30 cellular contexts compared by ENCODE assay signal in the genomic region with DNA sequence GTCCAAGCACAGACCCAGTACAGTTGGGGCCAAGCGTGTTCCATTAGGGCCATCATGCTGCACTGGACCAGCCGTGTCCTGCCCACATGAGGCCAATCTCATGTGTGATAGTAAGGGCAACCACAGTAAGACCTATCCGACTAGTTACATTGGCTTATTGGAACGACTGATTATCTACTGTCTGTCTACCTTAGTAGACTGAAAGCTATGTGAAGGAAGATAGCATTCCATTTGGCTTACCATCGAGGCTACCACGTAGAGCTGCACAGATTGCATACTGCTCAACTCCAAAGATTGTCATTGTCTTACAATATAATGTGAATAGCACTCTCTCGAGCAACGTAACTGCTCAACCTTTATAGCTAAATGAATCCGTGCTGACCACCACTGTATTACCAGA. TPM values are rescaled to one million over a fixed set of nuclear protein-coding genes. Genes with fewer than 3 reads are reported as not detected.
DNase-seq lines count a peak whose midpoint lies in the region; ATAC-seq, FAIRE-seq and TF ChIP-seq lines count a peak whose summit lies in the region.
"Had no signal": no experiment of that assay in that cellular context is flagged by ENCODE, and none has a peak within 500 bp of the region (broad histone marks: within the 10 kb centered on the region; RNA-seq: fewer than 3 reads in every experiment).

No MANE protein-coding gene starts in this region.

- no peak overlapping the region for H3K14ac ChIP-seq in trophoblast cell (ENCODE audit: low read length)

- intact Hi-C loops in transverse colon (cut with DNase I; ENCODE audit: low total_unique reads), result no loop called here

- H3K4me2 ChIP-seq in trophoblast cell (ENCODE audit: low read length), result no peak overlapping the region
- H3K4me2 ChIP-seq: BLaER1 had no signal

- H3K27ac Mint-ChIP-seq in T-helper 17 cell, result no peak overlapping the region
- H3K27ac Mint-ChIP-seq: CD14-positive monocyte; CD4-positive, alpha-beta memory T cell; CD4-positive, CD25-positive, alpha-beta regulatory T cell; CD8-positive, alpha-beta memory T cell had no signal

- H3K36me3 Mint-ChIP-seq in T-helper 17 cell (ENCODE audit: low read depth), result no peaks in the 10 kb centered on the region
- H3K36me3 Mint-ChIP-seq: CD14-positive monocyte; CD4-positive, alpha-beta memory T cell; CD8-positive, alpha-beta memory T cell had no signal

- H4K12ac ChIP-seq in trophoblast cell (ENCODE audit: low read depth, low read length), result no peak overlapping the region

- no peak overlapping the region for H3K9ac ChIP-seq in trophoblast cell (ENCODE audit: low read length)
- H3K9ac ChIP-seq: BLaER1 had no signal

- H2AK5ac ChIP-seq in trophoblast cell (ENCODE audit: low read length), result no peak overlapping the region

- H3K79me2 ChIP-seq in trophoblast cell (ENCODE audit: control insufficient read depth, insufficient read depth, low read length, poor library complexity), result no peaks in the 10 kb centered on the region

- peaks cover 5% of the 10 kb centered on the region for H3K4me1 Mint-ChIP-seq in T-helper 17 cell
- H3K4me1 Mint-ChIP-seq: CD4-positive, CD25-positive, alpha-beta regulatory T cell; CD8-positive, alpha-beta memory T cell had no signal

- H2AFZ ChIP-seq in trophoblast cell (ENCODE audit: insufficient read depth, low read length, poor library complexity), result no peak overlapping the region

- WGBS in trophoblast cell (ENCODE audit: extremely low coverage, insufficient coverage, insufficient read length), result no CpG with 5 or more reads among the region's 9 CpGs
- 88 to 89% methylated on average over 5 to 9 of the region's 9 CpGs for WGBS in transverse colon (ENCODE audit: low coverage in 1 of 2), 2 donors

- H3K27me3 ChIP-seq in bronchial epithelial cell (ENCODE audit: control insufficient read depth, insufficient read depth, low read length) (no peaks in the 10 kb centered on the region), trophoblast cell (ENCODE audit: insufficient read depth, low read length) (no peaks in the 10 kb centered on the region), transverse colon (peaks cover 3% of the 10 kb centered on the region)
- H3K27me3 ChIP-seq: BE2C, BLaER1 had no signal

- no peaks in the 10 kb centered on the region for H3K4me1 ChIP-seq in trophoblast cell (ENCODE audit: control insufficient read depth in 1 of 2, insufficient read depth in 2 of 2, low read length in 2 of 2)
- H3K4me1 ChIP-seq in transverse colon, result no peaks in the 10 kb centered on the region
- H3K4me1 ChIP-seq: BE2C, BLaER1 had no signal

- H3K27ac ChIP-seq in trophoblast cell (ENCODE audit: low read depth, low read length) (no peak overlapping the region), transverse colon (no peak overlapping the region)
- H3K27ac ChIP-seq: BLaER1 had no signal

- peaks cover 58% of the 10 kb centered on the region for H3K27me3 Mint-ChIP-seq in T-helper 17 cell

- H3K4me3 Mint-ChIP-seq in T-helper 17 cell, result no peak overlapping the region
- H3K4me3 Mint-ChIP-seq: CD14-positive monocyte; CD4-positive, alpha-beta memory T cell; CD4-positive, CD25-positive, alpha-beta regulatory T cell; CD8-positive, alpha-beta memory T cell had no signal

- H4K8ac ChIP-seq in trophoblast cell (ENCODE audit: low read depth, low read length), result no peak overlapping the region

- in situ Hi-C loops in GM13976 (cut with MboI; ENCODE audit: low sequenced_read_pairs, unreplicated experiment), result loop anchor here (25.0 kb wide), 1 partner anchor 350 kb away; no protein-coding TSS in a partner anchor
- in situ Hi-C loops in transverse colon (cut with MboI; ENCODE audit: low pct_ligation_motif_present in 1 of 4, low pct_unique_long_range_greater_than_20kb in 1 of 4, low sequenced_read_pairs in 3 of 4), result loop anchor here in 1 of 4 donors (25.0 kb wide), 2 partner anchors 350 to 500 kb away; no protein-coding TSS in a partner anchor

- H3K4me3 ChIP-seq in bronchial epithelial cell (ENCODE audit: low read depth, low read length), result no peak overlapping the region
- no peak overlapping the region for H3K4me3 ChIP-seq in trophoblast cell (ENCODE audit: low read depth, low read length)
- no peak overlapping the region for H3K4me3 ChIP-seq in transverse colon
- H3K4me3 ChIP-seq: BLaER1, GM12878 had no signal

- ATAC-seq in T-helper 17 cell, result no peak

- no peak overlapping the region for H3K4ac ChIP-seq in trophoblast cell (ENCODE audit: low read depth, low read length)

- H2BK5ac ChIP-seq in trophoblast cell (ENCODE audit: low read depth, low read length, poor library complexity), result no peak overlapping the region

- H4K91ac ChIP-seq in trophoblast cell (ENCODE audit: low read depth, low read length), result no peak overlapping the region

- H3K23ac ChIP-seq in trophoblast cell (ENCODE audit: low read length), result no peak overlapping the region

- peak; percentile 68 for FAIRE-seq in bronchial epithelial cell (lab: Jason Lieb, UNC)
- peak; percentile 52 for FAIRE-seq in urothelium cell line (lab: Jason Lieb, UNC)
- FAIRE-seq: A204.1, GM12878, GM12892, GM19239 had no signal

- no peak for TF ChIP-seq EP300 in transverse colon (IDR thresholded peaks at IDR 0.05; ENCODE audit: low read depth)

- TF ChIP-seq CTCF in bronchial epithelial cell (IDR thresholded peaks at IDR 0.05; ENCODE audit: insufficient read depth, low read length, severe bottlenecking) (no peak), GM13976 (IDR thresholded peaks at IDR 0.05; ENCODE audit: borderline replicate concordance, control extremely low read depth, extremely low read depth, insufficient read depth, missing control alignments) (no peak), transverse colon (IDR thresholded peaks at IDR 0.05) (no peak), GM20000 (IDR thresholded peaks at IDR 0.05; ENCODE audit: extremely low read depth, missing control alignments) (no peak)

- no peak overlapping the region for H2BK120ac ChIP-seq in trophoblast cell (ENCODE audit: insufficient read depth, low read length, poor library complexity)

- no peak for TF ChIP-seq POLR2A in transverse colon (IDR thresholded peaks at IDR 0.05)

- DNase-seq in bronchial epithelial cell (ENCODE audit: low read depth) (no peak), trophoblast cell (peak; percentile 74 to 90), urothelium cell line (ENCODE audit: low spot score) (no peak), GM13976 (ENCODE audit: low spot score) (no peak), T-helper 17 cell (no peak), transverse colon (no peak), GM20000 (ENCODE audit: low spot score) (no peak)
- DNase-seq: 8988T; ACHN; BE2C; C1 segment of cervical spinal cord; CD4-positive, alpha-beta memory T cell; CD4-positive, CD25-positive, alpha-beta regulatory T cell; CD8-positive, alpha-beta memory T cell; COR-L47; DMS 273 treated with DMSO at 0.1 percent for 48 hours; DMS153; DMS53; DMS79; DND-41; EL; GDM1 had no signal

- H3K18ac ChIP-seq in trophoblast cell (ENCODE audit: low read length), result no peak overlapping the region

- H3K36me3 ChIP-seq in bronchial epithelial cell (ENCODE audit: control insufficient read depth, insufficient read depth, low read length) (no peaks in the 10 kb centered on the region), trophoblast cell (ENCODE audit: control insufficient read depth in 1 of 2, insufficient read depth in 2 of 2, low read length in 2 of 2) (no peaks in the 10 kb centered on the region), transverse colon (no peaks in the 10 kb centered on the region)
- H3K36me3 ChIP-seq: BE2C, BLaER1 had no signal

- H3K79me1 ChIP-seq in trophoblast cell (ENCODE audit: low read length), result no peaks in the 10 kb centered on the region

- no peaks in the 10 kb centered on the region for H3K9me3 ChIP-seq in trophoblast cell (ENCODE audit: insufficient read depth, low read depth, low read length)
- H3K9me3 ChIP-seq in T-helper 17 cell (ENCODE audit: control insufficient read depth, low read length, poor library complexity, severe bottlenecking), result no peaks in the 10 kb centered on the region
- H3K9me3 ChIP-seq in transverse colon, result no peaks in the 10 kb centered on the region
- H3K9me3 ChIP-seq: BE2C, BLaER1 had no signal

- no peak overlapping the region for H2BK12ac ChIP-seq in trophoblast cell (ENCODE audit: low read length)

RNA-seq across cellular contexts. Expression of a gene that starts 10.6 kb away (rescaled TPM):
- total RNA-seq in bronchial epithelial cell (under 0.01 TPM in 2 replicates), T-helper 17 cell (under 1 TPM; 0.10 to 0.86 TPM), transverse colon (10 to 100 TPM in 3 of 4 donors, 1 to 10 TPM in 1; 4.8 to 37.0 (median 18.5) TPM)
- polyA plus RNA-seq in trophoblast cell (2013), result 1.4 and 1.7 TPM in 2 replicates
- total RNA-seq: CD4-positive, alpha-beta memory T cell; CD8-positive, alpha-beta memory T cell; G401; GM12878 had no signal
- polyA plus RNA-seq: AG04450; CD4-positive, CD25-positive, alpha-beta regulatory T cell; CD8-positive, alpha-beta memory T cell had no signal

RNA-seq across cellular contexts. Expression of a gene that starts 43.8 kb away (rescaled TPM):
- total RNA-seq in bronchial epithelial cell (30.8 and 45.1 TPM in 2 replicates), T-helper 17 cell (10 to 100 TPM; 88.5 to 95.2 TPM), transverse colon (100 to 1,000 TPM in 3 of 4 donors, 10 to 100 TPM in 1; 90.9 to 352 (median 187) TPM)
- 84.0 and 88.6 TPM in 2 replicates for polyA plus RNA-seq in trophoblast cell (2013)

Comparison
In these comparisons a context has a peak if more than half of its experiments do, and no peak if none do; other contexts are left out.
1. DNase-seq: peak in trophoblast cell (2 of 2); none in bronchial epithelial cell (single experiment), urothelium cell line (single experiment), GM13976 (single experiment), T-helper 17 cell (0 of 3), transverse colon (single experiment) and GM20000 (single experiment).